Comparison of ENCODE assay signal across 34 cellular contexts in genomic region chr21:32167513-32167912, GRCh38.
"Had no signal": no experiment of that assay in that cellular context is flagged by ENCODE, and none has a peak within 500 bp of the region (broad histone marks: within the 10 kb centered on the region; RNA-seq: fewer than 3 reads in every experiment).

No MANE protein-coding gene starts in this region.

- H3K36me3 ChIP-seq: MG63 had no signal

- H3K4me3 ChIP-seq: MG63 had no signal

- DNase-seq: Karpas-422, Kasumi-1, MG63, MM.1S, MV-4-11, NCI-H1048, NCI-H1092, NCI-H1092 treated with DMSO at 0.1 percent for 48 hours, NCI-H1105, NCI-H1105 treated with DMSO at 0.1 percent for 48 hours, NCI-H1417, NCI-H1417 treated with DMSO at 0.1 percent for 48 hours, NCI-H1436, NCI-H1436 treated with DMSO at 0.1 percent for 48 hours, NCI-H146, NCI-H1694, NCI-H1694 treated with DMSO at 0.1 percent for 48 hours, NCI-H187, NCI-H187 treated with DMSO at 0.1 percent for 48 hours, NCI-H1930, NCI-H2029, NCI-H2029 treated with DMSO at 0.1 percent for 48 hours, NCI-H2081, NCI-H2081 treated with DMSO at 0.1 percent for 48 hours, NCI-H2107, NCI-H2171, NCI-H2171 treated with DMSO at 0.1 percent for 48 hours, NCI-H2227 treated with DMSO at 0.1 percent for 48 hours, NCI-H226, NCI-H345, NCI-H446, NCI-H446 treated with DMSO at 0.1 percent for 48 hours, NCI-H510A, NCI-H510A treated with DMSO at 0.1 percent for 48 hours had no signal
